Comparison of ENCODE assay signal across 32 cellular contexts in genomic region chr7:120874016-120874415, GRCh38. TPM values are rescaled to one million over a fixed set of nuclear protein-coding genes. Genes with fewer than 3 reads are reported as not detected.
"Had no signal": no experiment of that assay in that cellular context is flagged by ENCODE, and none has a peak within 500 bp of the region (broad histone marks: within the 10 kb centered on the region; RNA-seq: fewer than 3 reads in every experiment).

No MANE protein-coding gene starts in this region.

- H3K27ac Mint-ChIP-seq: activated CD4-positive, alpha-beta memory T cell treated with anti-CD3 and anti-CD28 coated beads for 36 hours; activated CD4-positive, alpha-beta T cell treated with anti-CD3 and anti-CD28 coated beads for 36 hours; activated CD4-positive, alpha-beta T cell treated with anti-CD3 and anti-CD28 coated beads, Interleukin-2, amount 10 ng/mL, durations not matched to agents 24 days and 14 days; activated CD8-positive, alpha-beta memory T cell treated with anti-CD3 and anti-CD28 coated beads, Interleukin-2, amount 10 ng/mL, durations not matched to agents 7 days and 5 days; activated CD8-positive, alpha-beta T cell treated with anti-CD3 and anti-CD28 coated beads, Interleukin-2, amount 10 ng/mL, durations not matched to agents 7 days and 5 days; activated naive CD4-positive, alpha-beta T cell treated with anti-CD3 and anti-CD28 coated beads for 36 hours; activated naive CD4-positive, alpha-beta T cell treated with anti-CD3 and anti-CD28 coated beads, Interleukin-2, amount 50 U/mL, for 24 hours; activated naive CD8-positive, alpha-beta T cell treated with anti-CD3 and anti-CD28 coated beads for 36 hours; activated naive CD8-positive, alpha-beta T cell treated with anti-CD3 and anti-CD28 coated beads, Interleukin-2, amount 50 U/mL, for 24 hours; activated T-helper 1 cell treated with anti-CD3 and anti-CD28 coated beads, Interleukin-12 subunit alpha, Interleukin-12 subunit beta, Interleukin-2, Interleukin-4 antibody, amounts not matched to agents 30 ng/mL and 10 ng/mL and 1 ng/mL, durations not matched to agents 14 hours and 24 hours and 36 hours; activated T-helper 2 cell treated with anti-CD3 and anti-CD28 coated beads, Interferon-gamma antibody, Interleukin-2, Interleukin-4, amounts not matched to agents 10 μg/mL and 5 μg/mL and 100 μg/mL, durations not matched to agents 14 hours and 24 hours and 36 hours had no signal

- H3K36me3 ChIP-seq: adrenal gland, esophagus squamous epithelium, gastroesophageal sphincter had no signal

- H3K9me3 Mint-ChIP-seq: activated CD4-positive, alpha-beta memory T cell treated with anti-CD3 and anti-CD28 coated beads for 36 hours; activated CD4-positive, alpha-beta T cell treated with anti-CD3 and anti-CD28 coated beads, Interleukin-2, amount 10 ng/mL, durations not matched to agents 24 days and 14 days; activated naive CD4-positive, alpha-beta T cell treated with anti-CD3 and anti-CD28 coated beads for 36 hours; activated naive CD4-positive, alpha-beta T cell treated with anti-CD3 and anti-CD28 coated beads, Interleukin-2, amount 50 U/mL, for 24 hours; activated naive CD8-positive, alpha-beta T cell treated with anti-CD3 and anti-CD28 coated beads for 36 hours; activated naive CD8-positive, alpha-beta T cell treated with anti-CD3 and anti-CD28 coated beads, Interleukin-2, amount 50 U/mL, for 24 hours; activated T-helper 1 cell treated with anti-CD3 and anti-CD28 coated beads, Interleukin-12 subunit alpha, Interleukin-12 subunit beta, Interleukin-2, Interleukin-4 antibody, amounts not matched to agents 30 ng/mL and 10 ng/mL and 1 ng/mL, durations not matched to agents 14 hours and 24 hours and 36 hours; activated T-helper 2 cell treated with anti-CD3 and anti-CD28 coated beads, Interferon-gamma antibody, Interleukin-2, Interleukin-4, amounts not matched to agents 10 μg/mL and 5 μg/mL and 100 μg/mL, durations not matched to agents 14 hours and 24 hours and 36 hours had no signal

- H3K36me3 Mint-ChIP-seq: activated CD4-positive, alpha-beta memory T cell treated with anti-CD3 and anti-CD28 coated beads for 36 hours; activated CD8-positive, alpha-beta memory T cell treated with anti-CD3 and anti-CD28 coated beads, Interleukin-2, amount 10 ng/mL, durations not matched to agents 7 days and 5 days; activated naive CD4-positive, alpha-beta T cell treated with anti-CD3 and anti-CD28 coated beads, Interleukin-2, amount 50 U/mL, for 24 hours; activated naive CD8-positive, alpha-beta T cell treated with anti-CD3 and anti-CD28 coated beads for 36 hours had no signal

- H3K9me3 ChIP-seq: adrenal gland, body of pancreas, esophagus squamous epithelium, gastroesophageal sphincter had no signal

- H3K4me3 ChIP-seq: adrenal gland, body of pancreas, esophagus squamous epithelium, gastroesophageal sphincter had no signal

- H3K4me3 Mint-ChIP-seq: activated CD4-positive, alpha-beta memory T cell treated with anti-CD3 and anti-CD28 coated beads for 36 hours; activated CD4-positive, alpha-beta T cell treated with anti-CD3 and anti-CD28 coated beads for 36 hours; activated CD4-positive, alpha-beta T cell treated with anti-CD3 and anti-CD28 coated beads, Interleukin-2, amount 10 ng/mL, durations not matched to agents 24 days and 14 days; activated CD8-positive, alpha-beta memory T cell treated with anti-CD3 and anti-CD28 coated beads, Interleukin-2, amount 10 ng/mL, durations not matched to agents 7 days and 5 days; activated CD8-positive, alpha-beta T cell treated with anti-CD3 and anti-CD28 coated beads, Interleukin-2, amount 10 ng/mL, durations not matched to agents 7 days and 5 days; activated naive CD4-positive, alpha-beta T cell treated with anti-CD3 and anti-CD28 coated beads for 36 hours; activated naive CD4-positive, alpha-beta T cell treated with anti-CD3 and anti-CD28 coated beads, Interleukin-2, amount 50 U/mL, for 24 hours; activated naive CD8-positive, alpha-beta T cell treated with anti-CD3 and anti-CD28 coated beads for 36 hours; activated naive CD8-positive, alpha-beta T cell treated with anti-CD3 and anti-CD28 coated beads, Interleukin-2, amount 50 U/mL, for 24 hours; activated T-helper 1 cell treated with anti-CD3 and anti-CD28 coated beads, Interleukin-12 subunit alpha, Interleukin-12 subunit beta, Interleukin-2, Interleukin-4 antibody, amounts not matched to agents 30 ng/mL and 10 ng/mL and 1 ng/mL, durations not matched to agents 14 hours and 24 hours and 36 hours had no signal

- DNase-seq: activated CD4-positive, alpha-beta memory T cell treated with anti-CD3 and anti-CD28 coated beads for 36 hours; activated CD4-positive, alpha-beta T cell treated with anti-CD3 and anti-CD28 coated beads for 36 hours; activated CD4-positive, CD25-positive, alpha-beta regulatory T cell; activated CD4-positive, CD25-positive, alpha-beta regulatory T cell treated with anti-CD3 and anti-CD28 coated beads, Interleukin-2, amount 50 U/mL, for 72 hours; activated CD8-positive, alpha-beta memory T cell treated with anti-CD3 and anti-CD28 coated beads, Interleukin-2, amount 10 ng/mL, durations not matched to agents 7 days and 5 days; activated CD8-positive, alpha-beta memory T cell treated with anti-CD3 and anti-CD28 coated beads, Interleukin-2, amount 50 U/mL, for 4 hours; activated CD8-positive, alpha-beta T cell treated with anti-CD3 and anti-CD28 coated beads, Interleukin-2, amount 10 ng/mL, durations not matched to agents 7 days and 5 days; activated effector memory CD4-positive, alpha-beta T cell treated with anti-CD3 and anti-CD28 coated beads, Interleukin-2, amount 50 U/mL, for 16 hours; activated naive CD4-positive, alpha-beta T cell treated with anti-CD3 and anti-CD28 coated beads for 36 hours; activated naive CD8-positive, alpha-beta T cell treated with anti-CD3 and anti-CD28 coated beads for 36 hours; activated naive CD8-positive, alpha-beta T cell treated with anti-CD3 and anti-CD28 coated beads, Interleukin-2, amount 50 U/mL, for 24 hours; activated T-cell treated with anti-CD3 and anti-CD28 coated beads, Interleukin-2, amount 50 U/mL, for 1 hour; activated T-cell treated with anti-CD3 and anti-CD28 coated beads, Interleukin-2, amount 50 U/mL, for 48 hours; adrenal gland; amygdala; aorta; body of pancreas; caudate nucleus; cortex of kidney; effector CD4-positive, alpha-beta T cell; esophagus squamous epithelium; foreskin melanocyte; head of caudate nucleus; T-helper 2 cell had no signal

- ATAC-seq: activated CD4-positive, alpha-beta T cell treated with anti-CD3 and anti-CD28 coated beads for 36 hours; activated CD8-positive, alpha-beta memory T cell treated with anti-CD3 and anti-CD28 coated beads, Interleukin-2, amount 10 ng/mL, durations not matched to agents 7 days and 5 days; activated CD8-positive, alpha-beta T cell treated with anti-CD3 and anti-CD28 coated beads, Interleukin-2, amount 10 ng/mL, durations not matched to agents 7 days and 5 days; activated naive CD8-positive, alpha-beta T cell treated with anti-CD3 and anti-CD28 coated beads, Interleukin-2, amount 50 U/mL, for 24 hours; body of pancreas; gastroesophageal sphincter had no signal

- H3K27me3 ChIP-seq: adrenal gland, body of pancreas, esophagus squamous epithelium, gastroesophageal sphincter had no signal

- H3K4me1 ChIP-seq: adrenal gland, body of pancreas, esophagus squamous epithelium, gastroesophageal sphincter had no signal

- H3K27ac ChIP-seq: adrenal gland, body of pancreas, epithelial cell of prostate, esophagus squamous epithelium, gastroesophageal sphincter had no signal

- H3K4me1 Mint-ChIP-seq: activated CD4-positive, alpha-beta T cell treated with anti-CD3 and anti-CD28 coated beads for 36 hours; activated CD4-positive, alpha-beta T cell treated with anti-CD3 and anti-CD28 coated beads, Interleukin-2, amount 10 ng/mL, durations not matched to agents 24 days and 14 days; activated naive CD4-positive, alpha-beta T cell treated with anti-CD3 and anti-CD28 coated beads, Interleukin-2, amount 50 U/mL, for 24 hours; activated naive CD8-positive, alpha-beta T cell treated with anti-CD3 and anti-CD28 coated beads, Interleukin-2, amount 50 U/mL, for 24 hours had no signal

RNA-seq across cellular contexts. Expression of gene TSPAN12, which starts 16.1 kb away (rescaled TPM):
- total RNA-seq: activated CD4-positive, alpha-beta memory T cell treated with anti-CD3 and anti-CD28 coated beads for 36 hours; activated CD4-positive, alpha-beta T cell treated with anti-CD3 and anti-CD28 coated beads for 36 hours; activated CD4-positive, alpha-beta T cell treated with anti-CD3 and anti-CD28 coated beads, Interleukin-2, amount 10 ng/mL, durations not matched to agents 24 days and 14 days; activated CD8-positive, alpha-beta memory T cell treated with anti-CD3 and anti-CD28 coated beads for 36 hours; activated CD8-positive, alpha-beta memory T cell treated with anti-CD3 and anti-CD28 coated beads, Interleukin-2, amount 10 ng/mL, durations not matched to agents 7 days and 5 days; activated CD8-positive, alpha-beta T cell treated with anti-CD3 and anti-CD28 coated beads, Interleukin-2, amount 10 ng/mL, durations not matched to agents 7 days and 5 days; activated naive CD4-positive, alpha-beta T cell treated with anti-CD3 and anti-CD28 coated beads for 36 hours; activated naive CD8-positive, alpha-beta T cell treated with anti-CD3 and anti-CD28 coated beads for 36 hours; activated T-helper 1 cell treated with anti-CD3 and anti-CD28 coated beads, Interleukin-12 subunit alpha, Interleukin-12 subunit beta, Interleukin-2, Interleukin-4 antibody, amounts not matched to agents 30 ng/mL and 10 ng/mL and 1 ng/mL, durations not matched to agents 14 hours and 24 hours and 36 hours; activated T-helper 2 cell treated with anti-CD3 and anti-CD28 coated beads, Interferon-gamma antibody, Interleukin-2, Interleukin-4, amounts not matched to agents 10 μg/mL and 5 μg/mL and 100 μg/mL, durations not matched to agents 14 hours and 24 hours and 36 hours; T-helper 1 cell treated with Interleukin-12 subunit alpha and Interleukin-12 subunit beta and Interleukin-4 antibody, amounts not matched to agents 30 ng/mL and 1 ng/mL, for 36 hours had no signal
